ENCODE assay signal across 1 cellular context in the genomic region with DNA sequence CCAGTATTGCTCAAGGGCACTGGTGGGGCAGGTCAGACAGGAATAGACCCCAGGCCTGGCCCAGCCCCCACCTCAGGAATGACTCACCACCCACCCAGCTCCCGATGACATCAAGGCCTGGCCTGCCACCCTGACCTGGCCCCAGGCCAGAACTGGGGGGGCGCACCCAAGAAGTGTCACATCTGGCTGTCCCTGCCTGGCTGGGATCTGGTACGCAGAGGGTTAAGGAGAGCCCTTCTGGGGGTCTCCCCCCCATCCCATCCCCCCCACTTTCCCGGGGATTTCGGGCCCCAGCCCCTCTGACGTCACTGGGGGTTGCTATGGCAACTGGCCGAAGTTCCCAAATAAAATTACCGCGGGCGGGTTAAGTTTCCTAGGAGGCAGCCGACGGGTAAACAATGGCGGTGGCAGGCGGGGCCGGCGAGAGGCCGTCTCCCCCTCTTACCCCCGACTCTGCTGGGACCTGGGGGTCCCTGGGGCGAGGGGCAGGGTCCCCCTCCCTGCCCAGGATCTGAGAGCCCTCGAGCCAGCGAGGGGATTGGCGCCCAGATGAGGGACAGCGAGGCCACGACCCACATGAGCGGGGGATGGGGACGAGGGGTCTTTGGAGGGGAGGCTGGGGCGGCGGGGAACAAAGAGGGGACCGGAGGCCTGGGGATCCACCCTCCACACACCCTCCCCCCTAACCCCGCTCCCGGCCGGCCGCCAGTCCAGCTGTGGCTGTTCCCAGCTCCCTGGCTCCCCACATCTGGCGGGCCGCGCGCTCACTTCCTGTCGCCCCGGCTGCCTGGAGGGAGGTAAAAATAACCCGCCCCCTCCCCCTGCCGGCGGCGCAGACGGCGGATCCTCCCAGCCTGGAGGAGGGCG.
TF ChIP-seq lines count a peak whose summit lies in the region.

No MANE protein-coding gene starts in this region.

TF ChIP-seq in K562, 482 proteins besides CTCF, POLR2A, EP300 and RAD21 (continued from another document and continues in another):
- TF ChIP-seq, protein P1, sequence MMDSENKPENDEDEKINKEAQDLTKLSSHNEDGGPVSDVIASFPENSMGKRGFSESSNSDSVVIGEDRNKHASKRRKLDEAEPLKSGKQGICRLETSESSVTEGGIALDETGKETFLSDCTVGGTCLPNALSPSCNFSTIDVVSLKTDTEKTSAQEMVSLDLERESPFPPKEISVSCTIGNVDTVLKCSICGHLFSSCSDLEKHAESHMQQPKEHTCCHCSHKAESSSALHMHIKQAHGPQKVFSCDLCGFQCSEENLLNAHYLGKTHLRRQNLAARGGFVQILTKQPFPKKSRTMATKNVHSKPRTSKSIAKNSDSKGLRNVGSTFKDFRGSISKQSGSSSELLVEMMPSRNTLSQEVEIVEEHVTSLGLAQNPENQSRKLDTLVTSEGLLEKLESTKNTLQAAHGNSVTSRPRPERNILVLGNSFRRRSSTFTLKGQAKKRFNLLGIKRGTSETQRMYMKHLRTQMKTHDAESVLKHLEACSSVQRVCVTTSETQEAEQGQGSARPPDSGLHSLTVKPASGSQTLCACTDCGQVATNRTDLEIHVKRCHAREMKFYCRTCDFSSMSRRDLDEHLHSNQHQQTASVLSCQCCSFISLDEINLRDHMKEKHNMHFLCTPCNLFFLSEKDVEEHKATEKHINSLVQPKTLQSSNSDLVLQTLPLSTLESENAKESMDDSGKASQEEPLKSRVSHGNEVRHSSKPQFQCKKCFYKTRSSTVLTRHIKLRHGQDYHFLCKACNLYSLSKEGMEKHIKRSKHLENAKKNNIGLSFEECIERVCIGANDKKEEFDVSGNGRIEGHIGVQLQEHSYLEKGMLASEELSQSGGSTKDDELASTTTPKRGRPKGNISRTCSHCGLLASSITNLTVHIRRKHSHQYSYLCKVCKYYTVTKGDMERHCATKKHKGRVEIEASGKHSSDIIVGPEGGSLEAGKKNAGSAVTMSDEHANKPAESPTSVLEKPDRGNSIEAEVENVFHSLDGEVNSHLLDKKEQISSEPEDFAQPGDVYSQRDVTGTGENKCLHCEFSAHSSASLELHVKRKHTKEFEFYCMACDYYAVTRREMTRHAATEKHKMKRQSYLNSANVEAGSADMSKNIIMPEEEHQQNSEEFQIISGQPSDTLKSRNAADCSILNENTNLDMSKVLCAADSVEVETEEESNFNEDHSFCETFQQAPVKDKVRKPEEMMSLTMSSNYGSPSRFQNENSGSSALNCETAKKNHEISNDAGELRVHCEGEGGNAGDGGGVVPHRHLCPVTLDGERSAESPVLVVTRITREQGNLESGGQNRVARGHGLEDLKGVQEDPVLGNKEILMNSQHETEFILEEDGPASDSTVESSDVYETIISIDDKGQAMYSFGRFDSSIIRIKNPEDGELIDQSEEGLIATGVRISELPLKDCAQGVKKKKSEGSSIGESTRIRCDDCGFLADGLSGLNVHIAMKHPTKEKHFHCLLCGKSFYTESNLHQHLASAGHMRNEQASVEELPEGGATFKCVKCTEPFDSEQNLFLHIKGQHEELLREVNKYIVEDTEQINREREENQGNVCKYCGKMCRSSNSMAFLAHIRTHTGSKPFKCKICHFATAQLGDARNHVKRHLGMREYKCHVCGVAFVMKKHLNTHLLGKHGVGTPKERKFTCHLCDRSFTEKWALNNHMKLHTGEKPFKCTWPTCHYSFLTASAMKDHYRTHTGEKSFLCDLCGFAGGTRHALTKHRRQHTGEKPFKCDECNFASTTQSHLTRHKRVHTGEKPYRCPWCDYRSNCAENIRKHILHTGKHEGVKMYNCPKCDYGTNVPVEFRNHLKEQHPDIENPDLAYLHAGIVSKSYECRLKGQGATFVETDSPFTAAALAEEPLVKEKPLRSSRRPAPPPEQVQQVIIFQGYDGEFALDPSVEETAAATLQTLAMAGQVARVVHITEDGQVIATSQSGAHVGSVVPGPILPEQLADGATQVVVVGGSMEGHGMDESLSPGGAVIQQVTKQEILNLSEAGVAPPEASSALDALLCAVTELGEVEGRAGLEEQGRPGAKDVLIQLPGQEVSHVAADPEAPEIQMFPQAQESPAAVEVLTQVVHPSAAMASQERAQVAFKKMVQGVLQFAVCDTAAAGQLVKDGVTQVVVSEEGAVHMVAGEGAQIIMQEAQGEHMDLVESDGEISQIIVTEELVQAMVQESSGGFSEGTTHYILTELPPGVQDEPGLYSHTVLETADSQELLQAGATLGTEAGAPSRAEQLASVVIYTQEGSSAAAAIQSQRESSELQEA (IDR thresholded peaks at IDR 0.05; ENCODE audit: low read depth) = no peak
- TF ChIP-seq SREBF1 (IDR thresholded peaks at IDR 0.05; ENCODE audit: borderline replicate concordance, low read depth, low read length) (no peak), RBM34 (IDR thresholded peaks at IDR 0.05; ENCODE audit: borderline replicate concordance, insufficient read depth, low read length) (no peak), ZKSCAN1 (IDR thresholded peaks at IDR 0.05; ENCODE audit: low read depth, low read length) (no peak; the same call in 1 of the 2 replicates), TCF3 (CRISPR knock-in tag; IDR thresholded peaks at IDR 0.05) (peak; percentile 26), ZNF77 (CRISPR knock-in tag; IDR thresholded peaks at IDR 0.05) (no peak), BRD4 (IDR thresholded peaks at IDR 0.05) (peak; percentile 64; the same call in 1 of the 2 replicates), PML (IDR thresholded peaks at IDR 0.05; ENCODE audit: low read length) (peak; percentile 43; the same call in 1 of the 2 replicates), ZKSCAN3 (CRISPR knock-in tag; IDR thresholded peaks at IDR 0.05) (no peak), ARID4B (CRISPR knock-in tag; IDR thresholded peaks at IDR 0.05) (no peak), HSF4 (CRISPR knock-in tag; IDR thresholded peaks at IDR 0.05; ENCODE audit: borderline replicate concordance) (no peak), HLTF (IDR thresholded peaks at IDR 0.05) (peak; percentile 64; the same call in 1 of the 2 replicates), SMARCA4 (IDR thresholded peaks at IDR 0.05) (peak; percentile 80), PHB2 (IDR thresholded peaks at IDR 0.05; ENCODE audit: low read depth) (no peak), SNIP1 (IDR thresholded peaks at IDR 0.05; ENCODE audit: low read depth) (no peak), MAFK (IDR thresholded peaks at IDR 0.05; ENCODE audit: low read length) (no peak), POLR3A (IDR thresholded peaks at IDR 0.05; ENCODE audit: borderline replicate concordance, extremely low read depth, insufficient read depth, insufficient read length) (no peak), TBP (optimal IDR thresholded peaks at IDR 0.05; ENCODE audit: low read depth, low read length) (no peak), ZNF316 (IDR thresholded peaks at IDR 0.05) (no peak), ZNF695 (CRISPR knock-in tag; IDR thresholded peaks at IDR 0.05) (no peak; the same call in 1 of the 2 replicates), ESRRA (IDR thresholded peaks at IDR 0.05; ENCODE audit: borderline replicate concordance, low read depth) (no peak), PRPF4 (IDR thresholded peaks at IDR 0.05; ENCODE audit: insufficient read depth, low read depth, low read length, poor library complexity, severe bottlenecking) (peak; percentile 78), RAD51 (IDR thresholded peaks at IDR 0.05; ENCODE audit: borderline replicate concordance, low read depth) (no peak)
- TF ChIP-seq, protein P2, sequence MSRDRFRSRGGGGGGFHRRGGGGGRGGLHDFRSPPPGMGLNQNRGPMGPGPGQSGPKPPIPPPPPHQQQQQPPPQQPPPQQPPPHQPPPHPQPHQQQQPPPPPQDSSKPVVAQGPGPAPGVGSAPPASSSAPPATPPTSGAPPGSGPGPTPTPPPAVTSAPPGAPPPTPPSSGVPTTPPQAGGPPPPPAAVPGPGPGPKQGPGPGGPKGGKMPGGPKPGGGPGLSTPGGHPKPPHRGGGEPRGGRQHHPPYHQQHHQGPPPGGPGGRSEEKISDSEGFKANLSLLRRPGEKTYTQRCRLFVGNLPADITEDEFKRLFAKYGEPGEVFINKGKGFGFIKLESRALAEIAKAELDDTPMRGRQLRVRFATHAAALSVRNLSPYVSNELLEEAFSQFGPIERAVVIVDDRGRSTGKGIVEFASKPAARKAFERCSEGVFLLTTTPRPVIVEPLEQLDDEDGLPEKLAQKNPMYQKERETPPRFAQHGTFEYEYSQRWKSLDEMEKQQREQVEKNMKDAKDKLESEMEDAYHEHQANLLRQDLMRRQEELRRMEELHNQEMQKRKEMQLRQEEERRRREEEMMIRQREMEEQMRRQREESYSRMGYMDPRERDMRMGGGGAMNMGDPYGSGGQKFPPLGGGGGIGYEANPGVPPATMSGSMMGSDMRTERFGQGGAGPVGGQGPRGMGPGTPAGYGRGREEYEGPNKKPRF (IDR thresholded peaks at IDR 0.05; ENCODE audit: low read depth, low read length) = no peak
- TF ChIP-seq, protein P3, sequence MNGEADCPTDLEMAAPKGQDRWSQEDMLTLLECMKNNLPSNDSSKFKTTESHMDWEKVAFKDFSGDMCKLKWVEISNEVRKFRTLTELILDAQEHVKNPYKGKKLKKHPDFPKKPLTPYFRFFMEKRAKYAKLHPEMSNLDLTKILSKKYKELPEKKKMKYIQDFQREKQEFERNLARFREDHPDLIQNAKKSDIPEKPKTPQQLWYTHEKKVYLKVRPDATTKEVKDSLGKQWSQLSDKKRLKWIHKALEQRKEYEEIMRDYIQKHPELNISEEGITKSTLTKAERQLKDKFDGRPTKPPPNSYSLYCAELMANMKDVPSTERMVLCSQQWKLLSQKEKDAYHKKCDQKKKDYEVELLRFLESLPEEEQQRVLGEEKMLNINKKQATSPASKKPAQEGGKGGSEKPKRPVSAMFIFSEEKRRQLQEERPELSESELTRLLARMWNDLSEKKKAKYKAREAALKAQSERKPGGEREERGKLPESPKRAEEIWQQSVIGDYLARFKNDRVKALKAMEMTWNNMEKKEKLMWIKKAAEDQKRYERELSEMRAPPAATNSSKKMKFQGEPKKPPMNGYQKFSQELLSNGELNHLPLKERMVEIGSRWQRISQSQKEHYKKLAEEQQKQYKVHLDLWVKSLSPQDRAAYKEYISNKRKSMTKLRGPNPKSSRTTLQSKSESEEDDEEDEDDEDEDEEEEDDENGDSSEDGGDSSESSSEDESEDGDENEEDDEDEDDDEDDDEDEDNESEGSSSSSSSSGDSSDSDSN (IDR thresholded peaks at IDR 0.05; ENCODE audit: borderline replicate concordance in 1 of 2, low read depth in 2 of 2, low read length in 2 of 2) = peak; percentile 87 to 91; a peak in 2 of 4 replicates
- TF ChIP-seq, protein P4, sequence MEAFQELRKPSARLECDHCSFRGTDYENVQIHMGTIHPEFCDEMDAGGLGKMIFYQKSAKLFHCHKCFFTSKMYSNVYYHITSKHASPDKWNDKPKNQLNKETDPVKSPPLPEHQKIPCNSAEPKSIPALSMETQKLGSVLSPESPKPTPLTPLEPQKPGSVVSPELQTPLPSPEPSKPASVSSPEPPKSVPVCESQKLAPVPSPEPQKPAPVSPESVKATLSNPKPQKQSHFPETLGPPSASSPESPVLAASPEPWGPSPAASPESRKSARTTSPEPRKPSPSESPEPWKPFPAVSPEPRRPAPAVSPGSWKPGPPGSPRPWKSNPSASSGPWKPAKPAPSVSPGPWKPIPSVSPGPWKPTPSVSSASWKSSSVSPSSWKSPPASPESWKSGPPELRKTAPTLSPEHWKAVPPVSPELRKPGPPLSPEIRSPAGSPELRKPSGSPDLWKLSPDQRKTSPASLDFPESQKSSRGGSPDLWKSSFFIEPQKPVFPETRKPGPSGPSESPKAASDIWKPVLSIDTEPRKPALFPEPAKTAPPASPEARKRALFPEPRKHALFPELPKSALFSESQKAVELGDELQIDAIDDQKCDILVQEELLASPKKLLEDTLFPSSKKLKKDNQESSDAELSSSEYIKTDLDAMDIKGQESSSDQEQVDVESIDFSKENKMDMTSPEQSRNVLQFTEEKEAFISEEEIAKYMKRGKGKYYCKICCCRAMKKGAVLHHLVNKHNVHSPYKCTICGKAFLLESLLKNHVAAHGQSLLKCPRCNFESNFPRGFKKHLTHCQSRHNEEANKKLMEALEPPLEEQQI (IDR thresholded peaks at IDR 0.05) = no peak
- TF ChIP-seq, protein P5, sequence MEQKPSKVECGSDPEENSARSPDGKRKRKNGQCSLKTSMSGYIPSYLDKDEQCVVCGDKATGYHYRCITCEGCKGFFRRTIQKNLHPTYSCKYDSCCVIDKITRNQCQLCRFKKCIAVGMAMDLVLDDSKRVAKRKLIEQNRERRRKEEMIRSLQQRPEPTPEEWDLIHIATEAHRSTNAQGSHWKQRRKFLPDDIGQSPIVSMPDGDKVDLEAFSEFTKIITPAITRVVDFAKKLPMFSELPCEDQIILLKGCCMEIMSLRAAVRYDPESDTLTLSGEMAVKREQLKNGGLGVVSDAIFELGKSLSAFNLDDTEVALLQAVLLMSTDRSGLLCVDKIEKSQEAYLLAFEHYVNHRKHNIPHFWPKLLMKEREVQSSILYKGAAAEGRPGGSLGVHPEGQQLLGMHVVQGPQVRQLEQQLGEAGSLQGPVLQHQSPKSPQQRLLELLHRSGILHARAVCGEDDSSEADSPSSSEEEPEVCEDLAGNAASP (IDR thresholded peaks at IDR 0.05) = no peak
